Comparison of ENCODE assay signal across 32 cellular contexts in the genomic region with DNA sequence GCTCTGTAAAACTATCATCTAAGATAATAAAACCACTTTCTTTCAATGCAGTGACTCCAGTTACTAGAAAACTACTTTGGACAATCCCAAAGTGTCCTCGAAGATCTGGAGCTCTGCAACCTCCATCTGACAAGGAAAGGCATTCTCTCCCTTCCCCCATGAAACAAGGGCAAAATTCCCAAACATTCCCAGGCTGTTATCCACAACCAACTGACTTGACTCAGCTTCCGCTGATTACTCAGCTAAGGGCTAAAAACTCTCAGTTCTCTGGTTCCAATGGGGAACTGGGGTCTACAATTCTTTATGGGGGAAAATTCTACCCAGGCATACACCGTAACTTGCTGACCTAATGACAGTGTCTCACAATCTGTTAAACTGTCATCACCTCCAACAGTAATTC.
"Had no signal": no experiment of that assay in that cellular context is flagged by ENCODE, and none has a peak within 500 bp of the region (broad histone marks: within the 10 kb centered on the region; RNA-seq: fewer than 3 reads in every experiment).

No MANE protein-coding gene starts in this region.

- ATAC-seq: effector memory CD8-positive, alpha-beta T cell; left lung; lower lobe of right lung; natural killer cell; sciatic nerve; stimulated activated effector memory CD8-positive, alpha-beta T cell treated with anti-CD3 and anti-CD28 coated beads, Interleukin-12 subunit alpha, Interleukin-12 subunit beta, amount 100 ng/mL, for 72 hours; stimulated activated naive CD8-positive, alpha-beta T cell treated with anti-CD3 and anti-CD28 coated beads, Interleukin-15, amount 100 ng/mL, for 72 hours had no signal

- H3K4me1 ChIP-seq: adrenal gland, left lung, lower lobe of right lung, upper lobe of left lung had no signal

- H3K9me3 ChIP-seq: adrenal gland, lower lobe of right lung, upper lobe of left lung had no signal

- FAIRE-seq: endothelial cell of umbilical vein, frontal cortex, islet of Langerhans, TTC549 had no signal

- H3K4me3 Mint-ChIP-seq: activated naive CD4-positive, alpha-beta T cell treated with anti-CD3 and anti-CD28 coated beads for 36 hours; activated naive CD8-positive, alpha-beta T cell treated with anti-CD3 and anti-CD28 coated beads for 36 hours; effector memory CD8-positive, alpha-beta T cell; natural killer cell; neural progenitor cell; stimulated activated effector memory CD8-positive, alpha-beta T cell treated with anti-CD3 and anti-CD28 coated beads, Interleukin-12 subunit alpha, Interleukin-12 subunit beta, amount 100 ng/mL, for 72 hours; stimulated activated naive CD8-positive, alpha-beta T cell treated with anti-CD3 and anti-CD28 coated beads, Interleukin-15, amount 100 ng/mL, for 72 hours; T-helper 1 cell treated with Interleukin-12 subunit alpha and Interleukin-12 subunit beta and Interleukin-4 antibody, amounts not matched to agents 30 μg/mL and 1 μg/mL, for 36 hours had no signal

- H3K27me3 ChIP-seq: adrenal gland, brain microvascular endothelial cell, left lung, neural progenitor cell, upper lobe of left lung had no signal

- H3K4me3 ChIP-seq: adrenal gland, coronary artery, left lung, lower lobe of right lung, neural progenitor cell, skin epidermis, upper lobe of left lung had no signal

- H3K27me3 Mint-ChIP-seq: activated naive CD8-positive, alpha-beta T cell treated with anti-CD3 and anti-CD28 coated beads for 36 hours; effector memory CD8-positive, alpha-beta T cell; stimulated activated naive CD8-positive, alpha-beta T cell treated with anti-CD3 and anti-CD28 coated beads, Interleukin-15, amount 100 ng/mL, for 72 hours had no signal

- DNase-seq: activated CD4-positive, alpha-beta T cell treated with anti-CD3 and anti-CD28 coated beads for 48 hours; activated CD4-positive, alpha-beta T cell treated with anti-CD3 and anti-CD28 coated beads, Interleukin-2, amount 50 U/mL, for 48 hours; activated CD8-positive, alpha-beta memory T cell treated with anti-CD3 and anti-CD28 coated beads for 24 hours; activated effector memory CD4-positive, alpha-beta T cell treated with anti-CD3 and anti-CD28 coated beads, Interleukin-2, amount 50 U/mL, for 16 hours; activated naive CD4-positive, alpha-beta T cell treated with anti-CD3 and anti-CD28 coated beads for 36 hours; activated naive CD8-positive, alpha-beta T cell treated with anti-CD3 and anti-CD28 coated beads for 36 hours; adrenal gland; aorta; brain microvascular endothelial cell; effector memory CD8-positive, alpha-beta T cell; left lung; lower lobe of right lung; mesenchymal stem cell; natural killer cell; occipital lobe; stimulated activated CD4-positive, alpha-beta T cell treated with anti-CD3 and anti-CD28 coated beads, Interleukin-12 subunit alpha, Interleukin-12 subunit beta, amount 100 ng/mL, for 4 hours; stimulated activated CD4-positive, alpha-beta T cell treated with anti-CD3 and anti-CD28 coated beads, Interleukin-4, amount 100 ng/mL, for 1 hour; stimulated activated naive CD8-positive, alpha-beta T cell treated with anti-CD3 and anti-CD28 coated beads, Interleukin-15, amount 100 ng/mL, for 72 hours; substantia nigra; T-helper 9 cell; upper lobe of left lung had no signal

- H3K27ac Mint-ChIP-seq: activated naive CD4-positive, alpha-beta T cell treated with anti-CD3 and anti-CD28 coated beads for 36 hours; activated naive CD8-positive, alpha-beta T cell treated with anti-CD3 and anti-CD28 coated beads for 36 hours; neural progenitor cell; stimulated activated effector memory CD8-positive, alpha-beta T cell treated with anti-CD3 and anti-CD28 coated beads, Interleukin-12 subunit alpha, Interleukin-12 subunit beta, amount 100 ng/mL, for 72 hours; T-helper 1 cell treated with Interleukin-12 subunit alpha and Interleukin-12 subunit beta and Interleukin-4 antibody, amounts not matched to agents 30 μg/mL and 1 μg/mL, for 36 hours had no signal

- H3K9me3 Mint-ChIP-seq: natural killer cell had no signal

- H3K27ac ChIP-seq: adrenal gland, brain microvascular endothelial cell, coronary artery, left lung, lower lobe of right lung, neural progenitor cell, skin epidermis, upper lobe of left lung, VCaP had no signal

- H3K36me3 ChIP-seq: brain microvascular endothelial cell had no signal
